12 cellular contexts compared by ENCODE assay signal in the genomic region with DNA sequence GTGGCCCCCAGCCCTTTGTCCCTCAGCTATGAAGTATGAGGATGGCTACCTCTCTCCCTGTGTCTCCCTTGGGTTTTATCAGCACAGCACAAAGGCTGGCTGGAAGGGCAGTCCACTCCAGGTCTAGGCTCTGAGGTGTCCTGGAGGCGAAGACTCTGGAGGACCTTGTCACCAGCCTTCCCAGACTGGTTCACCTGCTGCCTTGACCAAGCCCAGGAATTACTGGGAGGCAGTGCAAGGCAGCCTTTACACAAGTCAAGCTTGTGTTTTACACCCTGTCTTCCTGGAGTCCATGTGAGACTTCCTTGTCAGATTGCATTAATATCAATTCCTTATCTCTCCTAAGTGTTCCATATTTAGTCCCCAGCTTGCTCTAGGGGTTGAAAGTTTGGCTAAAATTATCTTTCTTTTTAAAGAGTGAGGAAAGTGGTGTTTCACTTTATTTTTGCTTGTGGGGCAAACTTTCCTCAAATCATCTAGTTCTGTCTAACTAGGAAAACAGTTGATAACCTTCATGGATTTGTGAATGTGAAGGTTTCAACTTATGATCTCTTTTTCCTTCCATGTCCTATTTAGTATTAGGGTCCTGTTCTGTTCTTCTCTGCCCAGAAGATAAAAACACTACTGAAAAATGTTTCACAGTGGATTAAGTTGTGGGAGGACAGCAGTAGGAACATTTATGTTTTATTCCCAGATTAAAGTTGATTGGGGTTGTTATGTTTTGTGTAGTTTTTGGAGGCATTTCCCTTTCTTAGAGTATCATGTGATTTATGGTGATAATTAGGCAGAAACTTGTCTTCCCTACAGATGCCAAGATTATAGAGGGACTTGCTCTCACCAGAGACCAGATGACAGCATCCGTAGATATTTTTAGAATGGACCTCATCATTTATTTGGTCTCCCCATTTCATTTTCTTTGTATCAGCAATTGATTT.
DNase-seq lines count a peak whose midpoint lies in the region; ATAC-seq and TF ChIP-seq lines count a peak whose summit lies in the region.
"Had no signal": no experiment of that assay in that cellular context is flagged by ENCODE, and none has a peak within 500 bp of the region (broad histone marks: within the 10 kb centered on the region; RNA-seq: fewer than 3 reads in every experiment).

No MANE protein-coding gene starts in this region.

- POLR2A ChIA-PET in HEK293 (lab: Yijun Ruan, JAX), result interaction anchor here (1.4 kb wide), 1 partner anchor 115 kb away, joined by 7 read pairs; a partner anchor contains a TSS
- POLR2A ChIA-PET in Caco-2 (lab: Charles Lee), result no interaction called here

- CTCF ChIA-PET in HEK293 (lab: Yijun Ruan, JAX), result interaction anchor here (0.6 to 1.4 kb wide), 3 partner anchors 10 to 708 kb away, joined by 3 to 5 read pairs (median 4); no protein-coding TSS in a partner anchor
- CTCF ChIA-PET in Caco-2 (lab: Charles Lee), result no interaction called here

- peaks cover 28% of the 10 kb centered on the region for H3K36me3 Mint-ChIP-seq in Caco-2 (ENCODE audit: insufficient read depth, unreplicated experiment)

- H2AFZ ChIP-seq in smooth muscle cell (ENCODE audit: low read depth), result no peak overlapping the region

- H3K27ac ChIP-seq in HEK293 (ENCODE audit: extremely low read depth, low read depth, low read length) (peak overlapping the region; percentile 76), VCaP (peak overlapping the region; percentile 99), lower lobe of right lung (peak overlapping the region; percentile 42), stomach (peak overlapping the region in 4 of 5 donors; percentile 27 to 73 (median 61)), smooth muscle cell (ENCODE audit: low read depth) (no peak overlapping the region)
- H3K27ac ChIP-seq: HL-60 had no signal

- no peak for TF ChIP-seq POLR2A in stomach (IDR thresholded peaks at IDR 0.05)

- H3K9me3 Mint-ChIP-seq in Caco-2 (ENCODE audit: unreplicated experiment), result no peaks in the 10 kb centered on the region
- H3K9me3 Mint-ChIP-seq: stimulated activated naive CD8-positive, alpha-beta T cell treated with anti-CD3 and anti-CD28 coated beads, Interleukin-15, Interleukin-2, amounts not matched to agents 100 ng/mL and 50 ng/mL, for 24 hours had no signal

- H3K4me1 Mint-ChIP-seq in Caco-2 (ENCODE audit: low read depth, unreplicated experiment), result peaks cover 25% of the 10 kb centered on the region

- H3K4me2 ChIP-seq in smooth muscle cell, result no peak overlapping the region

- H3K4me3 ChIP-seq in HEK293 (ENCODE audit: low read depth, low read length) (no peak overlapping the region), lower lobe of right lung (no peak overlapping the region), stomach (no peak overlapping the region), Caco-2 (ENCODE audit: low read depth, low read length) (no peak overlapping the region), smooth muscle cell (no peak overlapping the region)
- H3K4me3 ChIP-seq: adrenal gland had no signal

- 57 to 79% (median 60%) methylated on average over 1 to 2 of the region's 2 CpGs for WGBS in stomach, 5 donors
- WGBS in smooth muscle cell (ENCODE audit: low lambda C conversion rate), result 92% methylated on average over 2 of the region's 2 CpGs

- TF ChIP-seq CTCF in HEK293 (tag by site-specific recombination; IDR thresholded peaks at IDR 0.05) (no peak), VCaP (conservative IDR thresholded peaks at IDR 0.05) (no peak), lower lobe of right lung (IDR thresholded peaks at IDR 0.05) (no peak), stomach (IDR thresholded peaks at IDR 0.05) (no peak), Caco-2 (IDR thresholded peaks at IDR 0.05; ENCODE audit: insufficient read depth in 1 of 2, low read depth in 1 of 2, low read length in 1 of 2, severe bottlenecking in 1 of 2, unreplicated experiment in 1 of 2) (no peak), smooth muscle cell (IDR thresholded peaks at IDR 0.05; ENCODE audit: borderline replicate concordance, insufficient read depth, poor library complexity, severe bottlenecking) (no peak)

- H3K27ac Mint-ChIP-seq in Caco-2 (ENCODE audit: unreplicated experiment), result no peak overlapping the region
- H3K27ac Mint-ChIP-seq: activated CD8-positive, alpha-beta T cell treated with anti-CD3 and anti-CD28 coated beads, Interleukin-2, amount 10 ng/mL, durations not matched to agents 7 days and 5 days; stimulated activated naive CD8-positive, alpha-beta T cell treated with anti-CD3 and anti-CD28 coated beads, Interleukin-15, Interleukin-2, amounts not matched to agents 100 ng/mL and 50 ng/mL, for 24 hours had no signal

- peaks cover 0 to 3% of the 10 kb centered on the region in 2 experiments; a peak in 1 of 3 replicates for H3K36me3 ChIP-seq in HEK293 (ENCODE audit: control insufficient read depth in 2 of 2, insufficient read depth in 1 of 2, low read length in 2 of 2)
- peaks cover 11% of the 10 kb centered on the region for H3K36me3 ChIP-seq in lower lobe of right lung
- peaks cover 0 to 16% (median 13%) of the 10 kb centered on the region in 4 donors for H3K36me3 ChIP-seq in stomach
- no peaks in the 10 kb centered on the region; the same call in 1 of the 2 replicates for H3K36me3 ChIP-seq in Caco-2 (ENCODE audit: control insufficient read depth, insufficient read depth, low read length)
- no peaks in the 10 kb centered on the region for H3K36me3 ChIP-seq in smooth muscle cell (ENCODE audit: low read depth)
- H3K36me3 ChIP-seq: adrenal gland had no signal

- H4K20me1 ChIP-seq in smooth muscle cell (ENCODE audit: low read depth), result peaks cover 78% of the 10 kb centered on the region

- no peak overlapping the region for H3K9ac ChIP-seq in smooth muscle cell (ENCODE audit: low read depth)

- no peaks in the 10 kb centered on the region for H3K27me3 Mint-ChIP-seq in Caco-2 (ENCODE audit: insufficient read depth, unreplicated experiment)
- H3K27me3 Mint-ChIP-seq: stimulated activated naive CD8-positive, alpha-beta T cell treated with anti-CD3 and anti-CD28 coated beads, Interleukin-15, Interleukin-2, amounts not matched to agents 100 ng/mL and 50 ng/mL, for 24 hours had no signal

- no peak overlapping the region for H3K4me3 Mint-ChIP-seq in Caco-2 (ENCODE audit: unreplicated experiment)
- H3K4me3 Mint-ChIP-seq: activated CD8-positive, alpha-beta T cell treated with anti-CD3 and anti-CD28 coated beads, Interleukin-2, amount 10 ng/mL, durations not matched to agents 7 days and 5 days; stimulated activated naive CD8-positive, alpha-beta T cell treated with anti-CD3 and anti-CD28 coated beads, Interleukin-15, Interleukin-2, amounts not matched to agents 100 ng/mL and 50 ng/mL, for 24 hours had no signal

- intact Hi-C loops in lower lobe of right lung (cut with DNase I) (no loop called here), stomach (cut with DNase I; ENCODE audit: low total_unique reads) (loop anchor here (10.0 kb wide), 1 partner anchor 101 kb away; no protein-coding TSS in a partner anchor), Caco-2 (cut with micrococcal nuclease; ENCODE audit: unreplicated experiment) (no loop called here)

- peaks cover 46% of the 10 kb centered on the region for H3K4me1 ChIP-seq in HEK293 (ENCODE audit: control insufficient read depth, insufficient read depth, low read length)
- H3K4me1 ChIP-seq in lower lobe of right lung, result peaks cover 66% of the 10 kb centered on the region
- H3K4me1 ChIP-seq in stomach, result peaks cover 62 to 85% (median 77%) of the 10 kb centered on the region in 4 donors
- H3K4me1 ChIP-seq in Caco-2, result no peaks in the 10 kb centered on the region
- no peaks in the 10 kb centered on the region for H3K4me1 ChIP-seq in smooth muscle cell (ENCODE audit: low read depth)

- H3F3A ChIP-seq in smooth muscle cell (ENCODE audit: low read depth), result no peaks in the 10 kb centered on the region

- H3K9me3 ChIP-seq in HEK293 (ENCODE audit: control insufficient read depth, insufficient read depth, low read depth, low read length), result no peaks in the 10 kb centered on the region
- no peaks in the 10 kb centered on the region for H3K9me3 ChIP-seq in lower lobe of right lung
- no peaks in the 10 kb centered on the region for H3K9me3 ChIP-seq in stomach
- H3K9me3 ChIP-seq in Caco-2, result no peaks in the 10 kb centered on the region
- no peaks in the 10 kb centered on the region for H3K9me3 ChIP-seq in smooth muscle cell (replicated peaks; ENCODE audit: low read depth)
- H3K9me3 ChIP-seq: adrenal gland had no signal

- TF ChIP-seq EP300 in stomach (IDR thresholded peaks at IDR 0.05), result no peak

- DNase-seq in lower lobe of right lung (no peak), stomach (peak; percentile 41), NCI-H1105 (lab: John Stamatoyannopoulos, UW) (no peak), Caco-2 (no peak), smooth muscle cell (lab: John Stamatoyannopoulos, UW; ENCODE audit: unreplicated experiment) (no peak)
- DNase-seq: activated CD8-positive, alpha-beta T cell treated with anti-CD3 and anti-CD28 coated beads, Interleukin-2, amount 10 ng/mL, durations not matched to agents 7 days and 5 days; adrenal gland; DMS79 treated with DMSO at 0.1 percent for 48 hours had no signal

- no TSS peak for BruUV-seq in Caco-2 (replicated peaks; lab: Mats Ljungman, UMichigan)

- H3K27me3 ChIP-seq in lower lobe of right lung (ENCODE audit: low read depth), result no peaks in the 10 kb centered on the region
- no peaks in the 10 kb centered on the region for H3K27me3 ChIP-seq in stomach
- no peaks in the 10 kb centered on the region for H3K27me3 ChIP-seq in Caco-2 (replicated peaks; ENCODE audit: control insufficient read depth, insufficient read depth, low read length)
- H3K27me3 ChIP-seq in smooth muscle cell (ENCODE audit: low read depth), result no peaks in the 10 kb centered on the region
- H3K27me3 ChIP-seq: adrenal gland had no signal

- H3K79me2 ChIP-seq in smooth muscle cell (ENCODE audit: low read depth), result peaks cover 68% of the 10 kb centered on the region

- no peak for ATAC-seq in lower lobe of right lung
- ATAC-seq: activated CD8-positive, alpha-beta T cell treated with anti-CD3 and anti-CD28 coated beads, Interleukin-2, amount 10 ng/mL, durations not matched to agents 7 days and 5 days had no signal

TF ChIP-seq in HEK293, 187 proteins besides CTCF, POLR2A, EP300 and RAD21 (continues in another document):
- TF ChIP-seq MZF1 (tag by site-specific recombination; IDR thresholded peaks at IDR 0.05; ENCODE audit: borderline replicate concordance), result no peak
- TF ChIP-seq, protein P1, sequence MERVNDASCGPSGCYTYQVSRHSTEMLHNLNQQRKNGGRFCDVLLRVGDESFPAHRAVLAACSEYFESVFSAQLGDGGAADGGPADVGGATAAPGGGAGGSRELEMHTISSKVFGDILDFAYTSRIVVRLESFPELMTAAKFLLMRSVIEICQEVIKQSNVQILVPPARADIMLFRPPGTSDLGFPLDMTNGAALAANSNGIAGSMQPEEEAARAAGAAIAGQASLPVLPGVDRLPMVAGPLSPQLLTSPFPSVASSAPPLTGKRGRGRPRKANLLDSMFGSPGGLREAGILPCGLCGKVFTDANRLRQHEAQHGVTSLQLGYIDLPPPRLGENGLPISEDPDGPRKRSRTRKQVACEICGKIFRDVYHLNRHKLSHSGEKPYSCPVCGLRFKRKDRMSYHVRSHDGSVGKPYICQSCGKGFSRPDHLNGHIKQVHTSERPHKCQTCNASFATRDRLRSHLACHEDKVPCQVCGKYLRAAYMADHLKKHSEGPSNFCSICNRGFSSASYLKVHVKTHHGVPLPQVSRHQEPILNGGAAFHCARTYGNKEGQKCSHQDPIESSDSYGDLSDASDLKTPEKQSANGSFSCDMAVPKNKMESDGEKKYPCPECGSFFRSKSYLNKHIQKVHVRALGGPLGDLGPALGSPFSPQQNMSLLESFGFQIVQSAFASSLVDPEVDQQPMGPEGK (tag by site-specific recombination; IDR thresholded peaks at IDR 0.05), result no peak
